Comparison of ENCODE assay signal across 10 cellular contexts in genomic region chr13:64529874-64530485, GRCh38.
DNase-seq lines count a peak whose midpoint lies in the region; ATAC-seq, FAIRE-seq and TF ChIP-seq lines count a peak whose summit lies in the region.
"Had no signal": no experiment of that assay in that cellular context is flagged by ENCODE, and none has a peak within 500 bp of the region (broad histone marks: within the 10 kb centered on the region; RNA-seq: fewer than 3 reads in every experiment).

No MANE protein-coding gene starts in this region.

- H3K27ac ChIP-seq in OCI-LY1 (ENCODE audit: low read depth, low read length, poor library complexity, severe bottlenecking): no peak overlapping the region
- H3K27ac ChIP-seq in gastroesophageal sphincter: no peak overlapping the region
- no peak overlapping the region for H3K27ac ChIP-seq in neuronal stem cell (replicated peaks; ENCODE audit: low read length)
- H3K27ac ChIP-seq in substantia nigra (ENCODE audit: low read depth, low read length, poor library complexity, severe bottlenecking): no peak overlapping the region

- H3K4me2 ChIP-seq in OCI-LY1 (ENCODE audit: low read length): no peak overlapping the region
- H3K4me2 ChIP-seq in neuronal stem cell (ENCODE audit: insufficient read depth, low read length, poor library complexity, severe bottlenecking): no peak overlapping the region

- no peak overlapping the region for H3K23ac ChIP-seq in neuronal stem cell (ENCODE audit: low read depth, low read length, poor library complexity)

- no peak overlapping the region for H2AK5ac ChIP-seq in neuronal stem cell (ENCODE audit: low read depth, low read length)

- H3K79me2 ChIP-seq in OCI-LY1 (ENCODE audit: insufficient read depth, low read length): no peaks in the 10 kb centered on the region

- no peaks in the 10 kb centered on the region for H3K4me1 ChIP-seq in OCI-LY1 (ENCODE audit: insufficient read depth, low read length, severe bottlenecking)
- no peaks in the 10 kb centered on the region for H3K4me1 ChIP-seq in gastroesophageal sphincter
- H3K4me1 ChIP-seq in neuronal stem cell (ENCODE audit: control insufficient read depth in 2 of 2, insufficient read depth in 1 of 2, low read depth in 1 of 2, low read length in 2 of 2): no peaks in the 10 kb centered on the region

- H3K4ac ChIP-seq in neuronal stem cell (ENCODE audit: low read length): no peak overlapping the region

- no peak for TF ChIP-seq POLR2A in GM12891 (IDR thresholded peaks at IDR 0.05; ENCODE audit: low read depth, low read length)
- TF ChIP-seq POLR2A in gastroesophageal sphincter (IDR thresholded peaks at IDR 0.05): no peak

- POLR2A ChIA-PET in AG04449 (lab: Yijun Ruan, JAX): no interaction called here

- H2BK12ac ChIP-seq in neuronal stem cell (ENCODE audit: low read length): no peak overlapping the region

- no peak for DNase-seq in AG04449 (ENCODE audit: low read depth, low spot score)
- DNase-seq in GM12891 (ENCODE audit: insufficient read length, low spot score): peak; percentile 2
- DNase-seq in NCI-H2227 treated with DMSO at 0.1 percent for 48 hours (lab: John Stamatoyannopoulos, UW): no peak
- no peak for DNase-seq in neuronal stem cell (ENCODE audit: low spot score)
- DNase-seq in middle frontal gyrus (ENCODE audit: extremely low spot score, low spot score): no peak
- DNase-seq in substantia nigra (lab: John Stamatoyannopoulos, UW): no peak
- DNase-seq: kidney had no signal

- no peak for TF ChIP-seq EP300 in gastroesophageal sphincter (IDR thresholded peaks at IDR 0.05)

- H3K4me3 ChIP-seq in AG04449 (ENCODE audit: low read depth, low read length): no peak overlapping the region
- no peak overlapping the region for H3K4me3 ChIP-seq in OCI-LY1 (ENCODE audit: low read depth, low read length, poor library complexity, severe bottlenecking)
- no peak overlapping the region for H3K4me3 ChIP-seq in gastroesophageal sphincter
- no peak overlapping the region for H3K4me3 ChIP-seq in neuronal stem cell (ENCODE audit: low read length in 2 of 2)

- no peak overlapping the region for H3K14ac ChIP-seq in neuronal stem cell (ENCODE audit: low read length)

- H3K18ac ChIP-seq in neuronal stem cell (ENCODE audit: low read length): no peak overlapping the region

- no peak overlapping the region for H2BK5ac ChIP-seq in neuronal stem cell (ENCODE audit: low read length)

- FAIRE-seq in GM12891 (lab: Jason Lieb, UNC): no peak
- FAIRE-seq: kidney, TTC549 had no signal

- H4K8ac ChIP-seq in neuronal stem cell (ENCODE audit: low read depth, low read length): no peak overlapping the region

- TF ChIP-seq CTCF in AG04449 (IDR thresholded peaks at IDR 0.05; ENCODE audit: insufficient read depth, low read length, missing control alignments): peak; percentile 27
- TF ChIP-seq CTCF in OCI-LY1 (IDR thresholded peaks at IDR 0.05; ENCODE audit: low read length): peak; percentile 59; the same call in 1 of the 2 replicates
- peak in 3 of 4 experiments; percentile 16 to 38 (median 19) for TF ChIP-seq CTCF in gastroesophageal sphincter (IDR thresholded peaks at IDR 0.05)

- no peaks in the 10 kb centered on the region for H3F3A ChIP-seq in OCI-LY1 (ENCODE audit: insufficient read depth, low read length)

- no peaks in the 10 kb centered on the region for H3K9me2 ChIP-seq in OCI-LY1 (ENCODE audit: low read depth, low read length)

- no peak overlapping the region for H4K91ac ChIP-seq in neuronal stem cell (ENCODE audit: low read depth, low read length, poor library complexity)

- H3K9me3 ChIP-seq in OCI-LY1 (ENCODE audit: low read length) (0 out of 2 replicates have a peak, but pooled peaks cover 2% of the 10 kb centered on the region), gastroesophageal sphincter (no peaks in the 10 kb centered on the region), neuronal stem cell (replicated peaks in 1 of 2; ENCODE audit: control insufficient read depth in 2 of 2, insufficient read depth in 1 of 2, low read depth in 1 of 2, low read length in 2 of 2) (no peaks in the 10 kb centered on the region)

- H4K20me1 ChIP-seq in OCI-LY1 (ENCODE audit: insufficient read depth, low read length): no peaks in the 10 kb centered on the region

- ATAC-seq in gastroesophageal sphincter: no peak

- no peak overlapping the region for H2BK120ac ChIP-seq in neuronal stem cell (ENCODE audit: low read depth, low read length)

- no peak overlapping the region for H2AFZ ChIP-seq in OCI-LY1 (ENCODE audit: low read length)
- H2AFZ ChIP-seq in neuronal stem cell (ENCODE audit: low read length): no peak overlapping the region

- CTCF ChIA-PET in AG04449 (lab: Yijun Ruan, JAX): interaction anchor here (1.0 to 2.1 kb wide), 7 partner anchors 9 to 1108 kb away, joined by 3 to 6 read pairs (median 4); no protein-coding TSS in a partner anchor

- 86 to 95% methylated on average over 2 of the region's 2 CpGs for WGBS in gastroesophageal sphincter (ENCODE audit: low coverage in 1 of 2), 2 donors
- WGBS in neuronal stem cell (ENCODE audit: extremely low coverage in 2 of 2, insufficient read length in 2 of 2, insufficient replicate concordance in 1 of 2), 2 donors: no CpG with 5 or more reads among the region's 2 CpGs

- no peak overlapping the region for H3K9ac ChIP-seq in OCI-LY1 (ENCODE audit: low read length)
- H3K9ac ChIP-seq in neuronal stem cell (ENCODE audit: low read depth, low read length, poor library complexity): no peak overlapping the region

- H3K27me3 ChIP-seq in OCI-LY1 (ENCODE audit: insufficient read depth, low read length) (no peaks in the 10 kb centered on the region), gastroesophageal sphincter (no peaks in the 10 kb centered on the region), neuronal stem cell (ENCODE audit: control insufficient read depth in 3 of 3, insufficient read depth in 3 of 3, low read depth in 1 of 3, low read length in 3 of 3) (no peaks in the 10 kb centered on the region)

- H3K36me3 ChIP-seq in OCI-LY1 (ENCODE audit: insufficient read depth, low read length) (no peaks in the 10 kb centered on the region), gastroesophageal sphincter (no peaks in the 10 kb centered on the region), neuronal stem cell (replicated peaks in 1 of 2; ENCODE audit: control insufficient read depth in 2 of 2, insufficient read depth in 2 of 2, low read length in 2 of 2) (no peaks in the 10 kb centered on the region)

- H3K79me1 ChIP-seq in neuronal stem cell (ENCODE audit: low read depth, low read length): no peaks in the 10 kb centered on the region

- H2BK15ac ChIP-seq in neuronal stem cell (ENCODE audit: low read length): no peak overlapping the region

TF ChIP-seq in GM12891, 5 proteins besides CTCF, POLR2A, EP300 and RAD21:
- TF ChIP-seq TAF1 (IDR thresholded peaks at IDR 0.05; ENCODE audit: low read depth, low read length): no peak
- TF ChIP-seq SPI1 (IDR thresholded peaks at IDR 0.05; ENCODE audit: low read depth, low read length): no peak
- TF ChIP-seq POLR2AphosphoS5 (IDR thresholded peaks at IDR 0.05; ENCODE audit: low read depth, low read length): no peak
- no peak for TF ChIP-seq PAX5 (IDR thresholded peaks at IDR 0.05; ENCODE audit: insufficient read depth, low read length, severe bottlenecking)
- TF ChIP-seq POU2F2 (IDR thresholded peaks at IDR 0.05; ENCODE audit: low read depth, low read length): no peak
